11 cellular contexts compared by ENCODE assay signal in the genomic region with DNA sequence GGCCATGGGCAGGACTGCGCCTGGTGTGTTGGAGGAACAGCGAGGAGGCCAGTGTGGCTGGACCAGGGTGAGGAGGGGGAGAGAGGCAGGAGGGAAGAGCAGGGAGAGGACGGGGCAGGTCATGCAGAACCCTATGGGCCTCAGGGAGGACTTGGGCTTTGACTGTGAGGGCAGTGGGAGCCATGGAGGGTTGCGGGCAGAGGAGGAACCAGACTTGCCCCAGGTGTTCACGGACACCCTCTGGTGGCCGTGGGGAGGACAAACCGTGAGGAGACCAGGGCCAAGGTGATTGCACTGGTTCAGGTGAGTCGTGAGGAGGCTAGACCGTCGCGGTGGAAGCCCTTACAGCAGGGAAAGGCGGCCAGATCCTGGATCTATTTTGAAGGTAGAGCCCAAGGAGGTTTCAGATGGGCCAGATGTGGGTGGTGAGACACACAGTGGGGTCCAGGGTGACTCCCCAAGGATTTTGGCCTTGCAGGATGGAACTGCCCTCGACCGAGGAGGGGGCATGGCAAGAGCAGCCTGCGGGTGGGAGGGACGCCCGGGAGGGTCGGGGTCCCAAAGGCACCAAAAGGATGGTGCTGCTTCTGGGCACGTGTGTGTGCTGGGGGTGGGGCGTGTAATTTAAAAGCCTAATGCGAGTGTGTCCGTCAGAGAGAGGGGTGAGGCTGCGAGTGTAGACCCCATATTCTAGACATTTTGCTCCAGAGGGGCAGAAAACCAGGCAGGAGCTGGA. TPM values are rescaled to one million over a fixed set of nuclear protein-coding genes. Genes with fewer than 3 reads are reported as not detected.
DNase-seq lines count a peak whose midpoint lies in the region; ATAC-seq and TF ChIP-seq lines count a peak whose summit lies in the region.
"Had no signal": no experiment of that assay in that cellular context is flagged by ENCODE, and none has a peak within 500 bp of the region (broad histone marks: within the 10 kb centered on the region; RNA-seq: fewer than 3 reads in every experiment).

No MANE protein-coding gene starts in this region.

- H4K20me1 ChIP-seq in IMR-90 (ENCODE audit: insufficient read depth, low read length) (peaks cover 53% of the 10 kb centered on the region), neural progenitor cell (ENCODE audit: low read depth) (peaks cover 61% of the 10 kb centered on the region)

- peak; percentile 49 for DNase-seq in activated CD4-positive, alpha-beta T cell treated with anti-CD3 and anti-CD28 coated beads for 36 hours
- no peak for DNase-seq in activated CD4-positive, alpha-beta T cell treated with anti-CD3 and anti-CD28 coated beads, Interleukin-2, amount 50 U/mL, for 4 hours
- DNase-seq in IMR-90 (no peak), cardiac fibroblast (ENCODE audit: low read depth in 2 of 2) (no peak), neural progenitor cell (ENCODE audit: low spot score) (no peak), posterior vena cava (ENCODE audit: low spot score) (no peak), OCI-M1 (lab: John Stamatoyannopoulos, UW) (no peak)
- DNase-seq: NCI-H524 had no signal

- CTCF ChIA-PET in activated CD4-positive, alpha-beta T cell treated with anti-CD3 and anti-CD28 coated beads for 36 hours (lab: Charles Lee), result interaction anchor here (1.0 kb wide), 1 partner anchor 21 kb away, joined by 4 read pairs; no protein-coding TSS in a partner anchor
- CTCF ChIA-PET in IMR-90 (lab: Yijun Ruan, JAX), result no interaction called here

- H3K4me1 Mint-ChIP-seq in activated CD4-positive, alpha-beta T cell treated with anti-CD3 and anti-CD28 coated beads for 36 hours, result peaks cover 64% of the 10 kb centered on the region
- H3K4me1 Mint-ChIP-seq in neural progenitor cell, result peaks cover 31% of the 10 kb centered on the region

- H2BK5ac ChIP-seq in IMR-90 (ENCODE audit: low read depth, low read length, poor library complexity, severe bottlenecking), result no peak overlapping the region

- H3K36me3 Mint-ChIP-seq in activated CD4-positive, alpha-beta T cell treated with anti-CD3 and anti-CD28 coated beads for 36 hours (ENCODE audit: low read depth), result peaks cover 9% of the 10 kb centered on the region
- H3K36me3 Mint-ChIP-seq in neural progenitor cell, result no peaks in the 10 kb centered on the region

- no peaks in the 10 kb centered on the region for H3K36me3 ChIP-seq in IMR-90 (ENCODE audit: control insufficient read depth, insufficient read depth, low read length)
- no peaks in the 10 kb centered on the region for H3K36me3 ChIP-seq in neural progenitor cell
- H3K36me3 ChIP-seq: cardiac muscle cell had no signal

- no peak overlapping the region for H3K4me3 ChIP-seq in IMR-90 (ENCODE audit: insufficient read depth, low read depth, low read length)
- no peak overlapping the region for H3K4me3 ChIP-seq in cardiac fibroblast (replicated peaks in 1 of 2; ENCODE audit: low read depth in 2 of 2, low read length in 2 of 2)
- no peak overlapping the region for H3K4me3 ChIP-seq in neural progenitor cell
- H3K4me3 ChIP-seq: cardiac muscle cell, heart left ventricle had no signal

- H3K14ac ChIP-seq in IMR-90 (replicated peaks; ENCODE audit: low read depth, low read length), result no peak overlapping the region

- no peak overlapping the region for H3K18ac ChIP-seq in IMR-90 (ENCODE audit: low read depth, low read length)

- no peak overlapping the region for H2BK20ac ChIP-seq in IMR-90 (ENCODE audit: low read depth, low read length)

- dilution Hi-C loops in IMR-90 (cut with HindIII; ENCODE audit: low sequenced_read_pairs, unreplicated experiment), result no loop called here

- no peak overlapping the region for H3K23ac ChIP-seq in IMR-90 (ENCODE audit: low read depth, low read length)

- H3K9me3 ChIP-seq in IMR-90 (ENCODE audit: control insufficient read depth, insufficient read depth, low read length) (no peaks in the 10 kb centered on the region), neural progenitor cell (ENCODE audit: low read depth) (no peaks in the 10 kb centered on the region)
- H3K9me3 ChIP-seq: heart left ventricle had no signal

- TF ChIP-seq RAD21 in IMR-90 (IDR thresholded peaks at IDR 0.05; ENCODE audit: low read length), result no peak

- peaks cover 39% of the 10 kb centered on the region for H3K79me2 ChIP-seq in neural progenitor cell (ENCODE audit: low read depth)

- H2BK15ac ChIP-seq in IMR-90 (ENCODE audit: low read depth, low read length), result no peak overlapping the region

- POLR2A ChIA-PET in activated CD4-positive, alpha-beta T cell treated with anti-CD3 and anti-CD28 coated beads for 36 hours (lab: Charles Lee), result no interaction called here
- POLR2A ChIA-PET in IMR-90 (lab: Charles Lee; ENCODE audit: unreplicated experiment), result no interaction called here

- H2AFZ ChIP-seq in IMR-90 (replicated peaks; ENCODE audit: low read length, poor library complexity) (peak overlapping the region; percentile 56), neural progenitor cell (replicated peaks) (no peak overlapping the region)

- no TSS peak for BruUV-seq in IMR-90 (replicated peaks; lab: Mats Ljungman, UMichigan)

- no peak overlapping the region for H4K8ac ChIP-seq in IMR-90 (ENCODE audit: low read depth in 2 of 2, low read length in 2 of 2)

- H3K27me3 ChIP-seq in IMR-90 (ENCODE audit: control insufficient read depth, insufficient read depth, low read length) (no peaks in the 10 kb centered on the region), neural progenitor cell (no peaks in the 10 kb centered on the region)
- H3K27me3 ChIP-seq: cardiac muscle cell had no signal

- intact Hi-C loops in activated CD4-positive, alpha-beta T cell treated with anti-CD3 and anti-CD28 coated beads for 36 hours (cut with DNase I, micrococcal nuclease), result loop anchor here in 1 of 2 experiments (10.0 kb wide), 1 partner anchor 786 kb away; the partner anchor contains the start of gene ARHGAP45
- intact Hi-C loops in IMR-90 (cut with micrococcal nuclease) (no loop called here), posterior vena cava (cut with DNase I) (no loop called here)

- no peaks in the 10 kb centered on the region for H3K9me3 Mint-ChIP-seq in activated CD4-positive, alpha-beta T cell treated with anti-CD3 and anti-CD28 coated beads for 36 hours (ENCODE audit: low read depth)
- H3K9me3 Mint-ChIP-seq in neural progenitor cell, result no peaks in the 10 kb centered on the region

- H3K4me3 Mint-ChIP-seq in activated CD4-positive, alpha-beta T cell treated with anti-CD3 and anti-CD28 coated beads for 36 hours, result no peak overlapping the region
- peak overlapping the region; percentile 21 for H3K4me3 Mint-ChIP-seq in neural progenitor cell

- in situ Hi-C loops in IMR-90 (cut with MboI; ENCODE audit: low sequenced_read_pairs), result no loop called here

- peak overlapping the region; percentile 67 for H3K27ac Mint-ChIP-seq in activated CD4-positive, alpha-beta T cell treated with anti-CD3 and anti-CD28 coated beads for 36 hours
- peak overlapping the region; percentile 79 for H3K27ac Mint-ChIP-seq in neural progenitor cell

- H3K4me2 ChIP-seq in IMR-90 (ENCODE audit: low read depth, low read length), result no peak overlapping the region
- H3K4me2 ChIP-seq in neural progenitor cell, result no peak overlapping the region

- no peaks in the 10 kb centered on the region for H3K27me3 Mint-ChIP-seq in activated CD4-positive, alpha-beta T cell treated with anti-CD3 and anti-CD28 coated beads for 36 hours
- H3K27me3 Mint-ChIP-seq in neural progenitor cell (ENCODE audit: insufficient read depth, low read depth), result peaks cover 2% of the 10 kb centered on the region

- H3K79me1 ChIP-seq in IMR-90 (ENCODE audit: low read depth in 1 of 2, low read length in 2 of 2), result peaks cover 9 to 77% of the 10 kb centered on the region in 2 experiments

- peak overlapping the region; percentile 63 for H2AK9ac ChIP-seq in IMR-90 (replicated peaks; ENCODE audit: low read depth, low read length, poor library complexity)

- H3K27ac ChIP-seq in IMR-90 (ENCODE audit: insufficient read depth, low read length) (no peak overlapping the region), neural progenitor cell (no peak overlapping the region)
- H3K27ac ChIP-seq: cardiac muscle cell, heart left ventricle had no signal

- no peak for TF ChIP-seq POLR2A in IMR-90 (IDR thresholded peaks at IDR 0.05; ENCODE audit: low read depth, low read length)

- H3K56ac ChIP-seq in IMR-90 (ENCODE audit: extremely low read depth, insufficient read depth, low read length), result no peak overlapping the region

- H4K91ac ChIP-seq in IMR-90 (ENCODE audit: insufficient read depth, low read depth, low read length), result no peak overlapping the region

- H3K9ac ChIP-seq in IMR-90 (ENCODE audit: low read depth, low read length), result no peak overlapping the region
- no peak overlapping the region for H3K9ac ChIP-seq in neural progenitor cell

- no peak overlapping the region for H2AK5ac ChIP-seq in IMR-90 (ENCODE audit: low read depth, low read length)

- H2BK120ac ChIP-seq in IMR-90 (ENCODE audit: low read depth, low read length), result no peak overlapping the region

- TF ChIP-seq CTCF in IMR-90 (conservative IDR thresholded peaks at IDR 0.05; ENCODE audit: low read depth, low read length), result 0 out of 2 replicates have a peak, but pooled peaks have one; percentile 4
- peak; percentile 34 for TF ChIP-seq CTCF in cardiac fibroblast (IDR thresholded peaks at IDR 0.05; ENCODE audit: low read depth, low read length)
- no peak for TF ChIP-seq CTCF in neural progenitor cell (IDR thresholded peaks at IDR 0.05)

- WGBS in IMR-90 (ENCODE audit: extremely low coverage in 2 of 2, insufficient read length in 1 of 2), 2 experiments, result 82% methylated on average over 20 of the region's 23 CpGs; no CpG with 5 or more reads in 1 of the 2 experiments

- H3K9me1 ChIP-seq in IMR-90 (ENCODE audit: insufficient read depth, low read length), result peaks cover under 1% of the 10 kb centered on the region; the same call in 1 of the 2 replicates

- H4K5ac ChIP-seq in IMR-90 (ENCODE audit: low read depth, low read length), result no peak overlapping the region

- ATAC-seq in activated CD4-positive, alpha-beta T cell treated with anti-CD3 and anti-CD28 coated beads for 36 hours, result no peak
- no peak for ATAC-seq in IMR-90 (ENCODE audit: low read depth)
- ATAC-seq in GM19452 (IDR thresholded peaks at IDR 0.05; ENCODE audit: unreplicated experiment), result no peak
- ATAC-seq: heart left ventricle had no signal

- peaks cover 35% of the 10 kb centered on the region for H3F3A ChIP-seq in neural progenitor cell (ENCODE audit: low read depth)

- H3K4ac ChIP-seq in IMR-90 (ENCODE audit: low read depth, low read length), result no peak overlapping the region

- H3K4me1 ChIP-seq in IMR-90 (ENCODE audit: control insufficient read depth, insufficient read depth, low read length) (peaks cover 27% of the 10 kb centered on the region), neural progenitor cell (peaks cover 31% of the 10 kb centered on the region)

RNA-seq across cellular contexts. Expression of gene REXO1, which starts 2.7 kb away (rescaled TPM):
- total RNA-seq in activated CD4-positive, alpha-beta T cell treated with anti-CD3 and anti-CD28 coated beads for 36 hours, result 10 to 100 TPM; 39.3 to 49.8 TPM
- total RNA-seq in IMR-90 (2012; rRNA removed) (1.4 and 2.5 TPM in 2 replicates), neural progenitor cell (ENCODE audit: low replicate concordance) (12.8 and 38.7 TPM in 2 replicates), posterior vena cava (10 to 100 TPM; 22.8 to 27.4 TPM)
- polyA plus RNA-seq in IMR-90 (2012; rRNA removed), result 39.2 and 63.7 TPM in 2 replicates
- polyA plus RNA-seq in IMR-90 (2012; cell fraction: cytosol; rRNA removed), result 13.1 and 26.8 TPM in 2 replicates
- polyA plus RNA-seq in IMR-90 (2012; cell fraction: nucleus; rRNA removed; ENCODE audit: low replicate concordance), result 185 and 1,091 TPM in 2 replicates

RNA-seq across cellular contexts. Expression of gene KLF16, which starts 12.4 kb away (rescaled TPM):
- total RNA-seq in activated CD4-positive, alpha-beta T cell treated with anti-CD3 and anti-CD28 coated beads for 36 hours, result 10 to 100 TPM; 22.5 to 28.8 TPM
- total RNA-seq in IMR-90 (2012; rRNA removed) (0.90 and 1.7 TPM in 2 replicates), neural progenitor cell (ENCODE audit: low replicate concordance) (1.0 and 4.8 TPM in 2 replicates), posterior vena cava (10 to 100 TPM in 1 of 2 donors, 1 to 10 TPM in 1; 9.4 to 16.2 TPM)
- 13.1 and 31.4 TPM in 2 replicates for polyA plus RNA-seq in IMR-90 (2012; rRNA removed)
- 14.5 and 19.8 TPM in 2 replicates for polyA plus RNA-seq in IMR-90 (2012; cell fraction: cytosol; rRNA removed)
- 18.0 and 29.0 TPM in 2 replicates for polyA plus RNA-seq in IMR-90 (2012; cell fraction: nucleus; rRNA removed; ENCODE audit: low replicate concordance)

RNA-seq across cellular contexts. Expression of gene ABHD17A, which starts 34.3 kb away (rescaled TPM):
- total RNA-seq in activated CD4-positive, alpha-beta T cell treated with anti-CD3 and anti-CD28 coated beads for 36 hours, result 10 to 100 TPM; 84.5 to 88.5 TPM
- total RNA-seq in IMR-90 (2012; rRNA removed) (31.9 and 37.8 TPM in 2 replicates), neural progenitor cell (ENCODE audit: low replicate concordance) (20.2 and 87.0 TPM in 2 replicates), posterior vena cava (10 to 100 TPM; 49.9 to 51.4 TPM)
- 76.2 and 111 TPM in 2 replicates for polyA plus RNA-seq in IMR-90 (2012; rRNA removed)
- 52.5 and 129 TPM in 2 replicates for polyA plus RNA-seq in IMR-90 (2012; cell fraction: cytosol; rRNA removed)
- 86.9 and 244 TPM in 2 replicates for polyA plus RNA-seq in IMR-90 (2012; cell fraction: nucleus; rRNA removed; ENCODE audit: low replicate concordance)

RNA-seq across cellular contexts. Expression of gene ATP8B3, which starts 38.9 kb away (rescaled TPM):
- total RNA-seq in activated CD4-positive, alpha-beta T cell treated with anti-CD3 and anti-CD28 coated beads for 36 hours, result 1 to 10 TPM; 7.9 to 8.4 TPM
- total RNA-seq in IMR-90 (2012; rRNA removed), result 1.4 and 1.6 TPM in 2 replicates
- 8.1 and 9.0 TPM in 2 replicates for polyA plus RNA-seq in IMR-90 (2012; rRNA removed)
- 3.2 and 5.2 TPM in 2 replicates for polyA plus RNA-seq in IMR-90 (2012; cell fraction: cytosol; rRNA removed)
- polyA plus RNA-seq in IMR-90 (2012; cell fraction: nucleus; rRNA removed; ENCODE audit: low replicate concordance), result 28.0 and 38.9 TPM in 2 replicates
- 0.06 and 1.5 TPM in 2 replicates for total RNA-seq in neural progenitor cell (ENCODE audit: low replicate concordance)
- 1 to 10 TPM; 1.1 to 2.0 TPM for total RNA-seq in posterior vena cava

RNA-seq across cellular contexts. Expression of gene ADAT3, which starts 54.2 kb away (rescaled TPM):
- 1 to 10 TPM; 5.6 to 6.1 TPM for total RNA-seq in activated CD4-positive, alpha-beta T cell treated with anti-CD3 and anti-CD28 coated beads for 36 hours
- total RNA-seq in IMR-90 (2012; rRNA removed), result 0.28 and 0.36 TPM in 2 replicates
- polyA plus RNA-seq in IMR-90 (2012; rRNA removed), result 2.8 and 3.6 TPM in 2 replicates
- polyA plus RNA-seq in IMR-90 (2012; cell fraction: cytosol; rRNA removed), result 2.5 and 5.0 TPM in 2 replicates
- polyA plus RNA-seq in IMR-90 (2012; cell fraction: nucleus; rRNA removed; ENCODE audit: low replicate concordance), result 4.0 and 16.1 TPM in 2 replicates
- total RNA-seq in neural progenitor cell (ENCODE audit: low replicate concordance), result 2.4 and 6.5 TPM in 2 replicates
- total RNA-seq in posterior vena cava, result 1 to 10 TPM; 3.0 to 3.6 TPM
